Comparison of ENCODE assay signal across 11 cellular contexts in genomic region chr12:68240079-68240478, GRCh38. TPM values are rescaled to one million over a fixed set of nuclear protein-coding genes. Genes with fewer than 3 reads are reported as not detected.
A peak's percentile ranks its signal among the peaks of the same experiment; 100 is the strongest.
DNase-seq lines count a peak whose midpoint lies in the region; ATAC-seq and TF ChIP-seq lines count a peak whose summit lies in the region.
"Had no signal": no experiment of that assay in that cellular context is flagged by ENCODE, and none has a peak within 500 bp of the region (broad histone marks: within the 10 kb centered on the region; RNA-seq: fewer than 3 reads in every experiment).

No MANE protein-coding gene starts in this region.

- no peak for TF ChIP-seq CTCF in CD4-positive, alpha-beta T cell (IDR thresholded peaks at IDR 0.05)
- TF ChIP-seq CTCF in mammary epithelial cell (conservative IDR thresholded peaks at IDR 0.05 in 1 of 2, IDR thresholded peaks at IDR 0.05 in 1 of 2; ENCODE audit: extremely low read depth in 1 of 2, insufficient read depth in 1 of 2, low read depth in 1 of 2, low read length in 2 of 2): no peak
- no peak for TF ChIP-seq CTCF in nephron progenitor cell (IDR thresholded peaks at IDR 0.05)
- no peak for TF ChIP-seq CTCF in right lobe of liver (IDR thresholded peaks at IDR 0.05)

- no peak for DNase-seq in CD4-positive, alpha-beta T cell
- DNase-seq in LoVo (ENCODE audit: low spot score): peak; percentile 54
- DNase-seq in mammary epithelial cell: peak; percentile 80
- no peak for DNase-seq in nephron progenitor cell
- DNase-seq in stimulated activated CD4-positive, alpha-beta T cell treated with anti-CD3 and anti-CD28 coated beads, Interleukin-15, amount 100 ng/mL, for 24 hours: no peak
- no peak for DNase-seq in right lobe of liver
- DNase-seq: NCI-H2081 had no signal

- H3K4me3 ChIP-seq in mammary epithelial cell (replicated peaks in 1 of 3; ENCODE audit: insufficient read depth in 1 of 3, low read depth in 2 of 3, low read length in 3 of 3) (no peak overlapping the region), muscle layer of duodenum (ENCODE audit: low read depth in 1 of 2, low read length in 2 of 2) (no peak overlapping the region), right lobe of liver (no peak overlapping the region)
- H3K4me3 ChIP-seq: tibial artery had no signal

- no peaks in the 10 kb centered on the region for H3K36me3 ChIP-seq in mammary epithelial cell (ENCODE audit: insufficient read depth, low read length)
- H3K36me3 ChIP-seq in muscle layer of duodenum (ENCODE audit: control insufficient read depth in 1 of 2, insufficient read depth in 2 of 2, low read length in 2 of 2): no peaks in the 10 kb centered on the region
- no peaks in the 10 kb centered on the region for H3K36me3 ChIP-seq in right lobe of liver
- H3K36me3 ChIP-seq: tibial artery had no signal

- H3K9me3 Mint-ChIP-seq in CD4-positive, alpha-beta T cell: no peaks in the 10 kb centered on the region
- H3K9me3 Mint-ChIP-seq in nephron progenitor cell: peaks cover 3% of the 10 kb centered on the region

- peak overlapping the region; percentile 73 for H3K27ac Mint-ChIP-seq in CD4-positive, alpha-beta T cell
- H3K27ac Mint-ChIP-seq in nephron progenitor cell: no peak overlapping the region

- H3K4me2 ChIP-seq in mammary epithelial cell (ENCODE audit: insufficient read depth, low read depth, low read length): no peak overlapping the region

- H2AFZ ChIP-seq in mammary epithelial cell (ENCODE audit: low read depth, low read length): no peak overlapping the region

- dilution Hi-C loops in mammary epithelial cell (cut with HindIII; ENCODE audit: low sequenced_read_pairs): no loop called here

- H3K4me3 Mint-ChIP-seq in CD4-positive, alpha-beta T cell: peak overlapping the region; percentile 32
- no peak overlapping the region for H3K4me3 Mint-ChIP-seq in nephron progenitor cell

- H3K9me3 ChIP-seq in CD4-positive, alpha-beta T cell (ENCODE audit: control insufficient read depth, low read length): no peaks in the 10 kb centered on the region
- H3K9me3 ChIP-seq in mammary epithelial cell (replicated peaks; ENCODE audit: insufficient read depth, low read length) (no peaks in the 10 kb centered on the region), muscle layer of duodenum (ENCODE audit: control insufficient read depth in 1 of 2, low read length in 2 of 2) (no peaks in the 10 kb centered on the region), right lobe of liver (no peaks in the 10 kb centered on the region)
- H3K9me3 ChIP-seq: tibial artery had no signal

- H3K4me1 ChIP-seq in mammary epithelial cell (ENCODE audit: insufficient read depth, low read length) (no peaks in the 10 kb centered on the region), muscle layer of duodenum (ENCODE audit: control insufficient read depth in 1 of 2, insufficient read depth in 2 of 2, low read length in 2 of 2) (peaks cover 13 to 37% of the 10 kb centered on the region in 2 donors), right lobe of liver (no peaks in the 10 kb centered on the region)

- CTCF ChIA-PET in CD4-positive, alpha-beta T cell (lab: Charles Lee): no interaction called here
- CTCF ChIA-PET in mammary epithelial cell (lab: Charles Lee; ENCODE audit: low non-redundant PET): interaction anchor here (0.6 kb wide), 1 partner anchor 38 kb away, joined by 3 read pairs; no protein-coding TSS in a partner anchor

- no peaks in the 10 kb centered on the region for H3K36me3 Mint-ChIP-seq in CD4-positive, alpha-beta T cell (ENCODE audit: low read depth)
- no peaks in the 10 kb centered on the region for H3K36me3 Mint-ChIP-seq in nephron progenitor cell (ENCODE audit: low read depth)

- peak overlapping the region; percentile 31 for H3K27ac ChIP-seq in CD4-positive, alpha-beta T cell (ENCODE audit: low read depth, low read length)
- H3K27ac ChIP-seq in mammary epithelial cell (ENCODE audit: insufficient read depth, low read depth, low read length) (no peak overlapping the region), muscle layer of duodenum (ENCODE audit: low read length) (peak overlapping the region; percentile 35), right lobe of liver (no peak overlapping the region)
- H3K27ac ChIP-seq: tibial artery had no signal

- POLR2A ChIA-PET in CD4-positive, alpha-beta T cell (lab: Charles Lee): no interaction called here

- H3K79me2 ChIP-seq in mammary epithelial cell (ENCODE audit: insufficient read depth, low read length): no peaks in the 10 kb centered on the region

- H3K27me3 ChIP-seq in CD4-positive, alpha-beta T cell (ENCODE audit: control insufficient read depth, insufficient read depth, low read length): no peaks in the 10 kb centered on the region
- H3K27me3 ChIP-seq in mammary epithelial cell (ENCODE audit: insufficient read depth, low read length) (no peaks in the 10 kb centered on the region), muscle layer of duodenum (ENCODE audit: low read depth, low read length) (no peaks in the 10 kb centered on the region), right lobe of liver (no peaks in the 10 kb centered on the region)
- H3K27me3 ChIP-seq: tibial artery had no signal

- no peak for TF ChIP-seq POLR2A in right lobe of liver (IDR thresholded peaks at IDR 0.05)

- H3K27me3 Mint-ChIP-seq in CD4-positive, alpha-beta T cell: no peaks in the 10 kb centered on the region
- peaks cover 5% of the 10 kb centered on the region for H3K27me3 Mint-ChIP-seq in nephron progenitor cell (ENCODE audit: low read depth, poor library complexity)

- intact Hi-C loops in CD4-positive, alpha-beta T cell (cut with DNase I, micrococcal nuclease): loop anchor here in 1 of 2 experiments (5.0 kb wide), 1 partner anchor 447 kb away; the partner anchor contains the start of gene NUP107
- intact Hi-C loops in mammary epithelial cell (cut with micrococcal nuclease) (no loop called here), right lobe of liver (cut with DNase I) (no loop called here)

- no peaks in the 10 kb centered on the region for H4K20me1 ChIP-seq in mammary epithelial cell (ENCODE audit: insufficient read depth, low read length)

- peaks cover 46% of the 10 kb centered on the region for H3K4me1 Mint-ChIP-seq in CD4-positive, alpha-beta T cell (ENCODE audit: low read depth)
- H3K4me1 Mint-ChIP-seq in nephron progenitor cell: peaks cover 24% of the 10 kb centered on the region

- H3K9ac ChIP-seq in mammary epithelial cell (ENCODE audit: insufficient read depth, low read length): no peak overlapping the region

- no TSS peak for BruUV-seq in mammary epithelial cell (replicated peaks; lab: Mats Ljungman, UMichigan)

- in situ Hi-C loops in mammary epithelial cell (cut with MboI; ENCODE audit: low sequenced_read_pairs in 2 of 2): no loop called here

- 22% methylated on average over 1 of the region's 1 CpG for WGBS in mammary epithelial cell (ENCODE audit: low coverage, missing lambda C conversion rate)
- 88% methylated on average over 1 of the region's 1 CpG for WGBS in right lobe of liver (ENCODE audit: insufficient coverage, low coverage, low lambda C conversion rate, missing lambda C conversion rate)

- ATAC-seq in CD4-positive, alpha-beta T cell (ENCODE audit: poor library complexity): no peak
- ATAC-seq in HG02798 (IDR thresholded peaks at IDR 0.05; ENCODE audit: poor library complexity, unreplicated experiment) (no peak), right lobe of liver (no peak)

RNA-seq across cellular contexts. Expression of gene IL22, which starts 13.3 kb away (rescaled TPM):
- not detected for total RNA-seq in CD4-positive, alpha-beta T cell
- total RNA-seq in mammary epithelial cell: not detected
- not detected for polyA plus RNA-seq in mammary epithelial cell
- not detected for polyA minus RNA-seq in mammary epithelial cell
- not detected for total RNA-seq in right lobe of liver
- total RNA-seq: epithelial cell of proximal tubule had no signal

RNA-seq across cellular contexts. Expression of gene IL26, which starts 14.5 kb away (rescaled TPM):
- under 1 TPM in 1 of 2 experiments, not detected in 1; 0.25 TPM for total RNA-seq in CD4-positive, alpha-beta T cell
- total RNA-seq in mammary epithelial cell: not detected
- polyA plus RNA-seq in mammary epithelial cell: not detected
- not detected for polyA minus RNA-seq in mammary epithelial cell
- not detected for total RNA-seq in right lobe of liver
- total RNA-seq: epithelial cell of proximal tubule had no signal

Comparison
In these comparisons a context has a peak if more than half of its experiments do, and no peak if none do; other contexts are left out.
1. DNase-seq: peak in LoVo (single experiment) and mammary epithelial cell (single experiment); none in CD4-positive, alpha-beta T cell (0 of 10), nephron progenitor cell (single experiment), stimulated activated CD4-positive, alpha-beta T cell treated with anti-CD3 and anti-CD28 coated beads, Interleukin-15, amount 100 ng/mL, for 24 hours (single experiment) and right lobe of liver (0 of 3).
2. H3K27ac ChIP-seq: peak in CD4-positive, alpha-beta T cell (single experiment) and muscle layer of duodenum (single experiment); none in mammary epithelial cell (single experiment) and right lobe of liver (0 of 3).